ENCODE assay signal across 15 cellular contexts in genomic region chr21:25215698-25216384, GRCh38.
A peak's percentile ranks its signal among the peaks of the same experiment; 100 is the strongest.
DNase-seq lines count a peak whose midpoint lies in the region; ATAC-seq and TF ChIP-seq lines count a peak whose summit lies in the region.
"Had no signal": no experiment of that assay in that cellular context is flagged by ENCODE, and none has a peak within 500 bp of the region (broad histone marks: within the 10 kb centered on the region; RNA-seq: fewer than 3 reads in every experiment).

No MANE protein-coding gene starts in this region.

- H3K9me3 ChIP-seq in MM.1S (replicated peaks; ENCODE audit: insufficient read depth, low read length), result no peaks in the 10 kb centered on the region; the same call in 1 of the 2 replicates
- H3K9me3 ChIP-seq in neuronal stem cell (replicated peaks in 1 of 2; ENCODE audit: control insufficient read depth in 2 of 2, insufficient read depth in 1 of 2, low read depth in 1 of 2, low read length in 2 of 2), result no peaks in the 10 kb centered on the region
- H3K9me3 ChIP-seq: body of pancreas had no signal

- no peaks in the 10 kb centered on the region for H4K20me1 ChIP-seq in MM.1S (ENCODE audit: insufficient read depth, low read length)
- H4K20me1 ChIP-seq: BLaER1 had no signal

- H4K91ac ChIP-seq in neuronal stem cell (ENCODE audit: low read depth, low read length, poor library complexity), result no peak overlapping the region

- H3K14ac ChIP-seq in neuronal stem cell (ENCODE audit: low read length), result no peak overlapping the region

- H3K18ac ChIP-seq in neuronal stem cell (ENCODE audit: low read length), result no peak overlapping the region

- peak; percentile 23 for DNase-seq in MM.1S
- DNase-seq in NCI-H524 (lab: John Stamatoyannopoulos, UW), result no peak
- DNase-seq in DMS153 (lab: John Stamatoyannopoulos, UW), result no peak
- no peak for DNase-seq in neuronal stem cell (ENCODE audit: low spot score)
- DNase-seq in NCI-H82 treated with DMSO at 0.1 percent for 48 hours (lab: John Stamatoyannopoulos, UW; ENCODE audit: unreplicated experiment), result no peak
- DNase-seq: activated T-cell treated with anti-CD3 and anti-CD28 coated beads, Interleukin-2, amount 50 U/mL, for 1 hour; body of pancreas; erythroblast; NCI-H1694; stimulated activated CD8-positive, alpha-beta memory T cell treated with anti-CD3 and anti-CD28 coated beads, Interleukin-4, amount 100 ng/mL, for 48 hours had no signal

- H2BK15ac ChIP-seq in neuronal stem cell (ENCODE audit: low read length), result no peak overlapping the region

- no peak overlapping the region for H4K8ac ChIP-seq in neuronal stem cell (ENCODE audit: low read depth, low read length)

- no peak for TF ChIP-seq CTCF in MM.1S (IDR thresholded peaks at IDR 0.05; ENCODE audit: low read length)

- no peaks in the 10 kb centered on the region for H3K27me3 ChIP-seq in MM.1S (replicated peaks; ENCODE audit: insufficient read depth, low read length)
- H3K27me3 ChIP-seq in neuronal stem cell (ENCODE audit: control insufficient read depth in 3 of 3, insufficient read depth in 3 of 3, low read depth in 1 of 3, low read length in 3 of 3), result no peaks in the 10 kb centered on the region
- H3K27me3 ChIP-seq: BLaER1, body of pancreas had no signal

- no peaks in the 10 kb centered on the region for H3F3A ChIP-seq in MM.1S (ENCODE audit: insufficient read depth, low read length)

- no peak overlapping the region for H2BK120ac ChIP-seq in neuronal stem cell (ENCODE audit: low read depth, low read length)

- H3K4me3 ChIP-seq in MM.1S (ENCODE audit: low read length) (no peak overlapping the region), neuronal stem cell (ENCODE audit: low read length in 2 of 2) (no peak overlapping the region)
- H3K4me3 ChIP-seq: BLaER1, body of pancreas, skin epidermis had no signal

- no peak overlapping the region for H2BK5ac ChIP-seq in neuronal stem cell (ENCODE audit: low read length)

- WGBS in neuronal stem cell (ENCODE audit: extremely low coverage in 2 of 2, insufficient read length in 2 of 2, insufficient replicate concordance in 1 of 2), 2 donors, result no CpG with 5 or more reads among the region's 2 CpGs

- H3K4me1 ChIP-seq in MM.1S (ENCODE audit: low read length) (peaks cover 11% of the 10 kb centered on the region; the same call in 1 of the 2 replicates), neuronal stem cell (ENCODE audit: control insufficient read depth in 2 of 2, insufficient read depth in 1 of 2, low read depth in 1 of 2, low read length in 2 of 2) (no peaks in the 10 kb centered on the region)
- H3K4me1 ChIP-seq: BLaER1, body of pancreas had no signal

- H2BK12ac ChIP-seq in neuronal stem cell (ENCODE audit: low read length), result no peak overlapping the region

- no peak overlapping the region for H3K4ac ChIP-seq in neuronal stem cell (ENCODE audit: low read length)

- H3K27ac ChIP-seq in MM.1S (ENCODE audit: low read length) (no peak overlapping the region), neuronal stem cell (replicated peaks; ENCODE audit: low read length) (no peak overlapping the region)
- H3K27ac ChIP-seq: BLaER1, body of pancreas, skin epidermis had no signal

- H3K79me2 ChIP-seq in MM.1S (ENCODE audit: low read length), result no peaks in the 10 kb centered on the region

- no peaks in the 10 kb centered on the region for H3K79me1 ChIP-seq in neuronal stem cell (ENCODE audit: low read depth, low read length)

- ATAC-seq in GM18517 (IDR thresholded peaks at IDR 0.05; ENCODE audit: unreplicated experiment) (peak; percentile 97), GM21381 (IDR thresholded peaks at IDR 0.05; ENCODE audit: unreplicated experiment) (peak; percentile 98), HG02981 (IDR thresholded peaks at IDR 0.05; ENCODE audit: unreplicated experiment) (peak; percentile 97)
- ATAC-seq: body of pancreas had no signal

- H3K4me2 ChIP-seq in MM.1S (ENCODE audit: low read depth, low read length) (no peak overlapping the region), neuronal stem cell (ENCODE audit: insufficient read depth, low read length, poor library complexity, severe bottlenecking) (no peak overlapping the region)
- H3K4me2 ChIP-seq: BLaER1 had no signal

- H3K23ac ChIP-seq in neuronal stem cell (ENCODE audit: low read depth, low read length, poor library complexity), result no peak overlapping the region

- H2AK5ac ChIP-seq in neuronal stem cell (ENCODE audit: low read depth, low read length), result no peak overlapping the region

- H2AFZ ChIP-seq in MM.1S (ENCODE audit: low read length) (no peak overlapping the region), neuronal stem cell (ENCODE audit: low read length) (no peak overlapping the region)

- no peaks in the 10 kb centered on the region for H3K36me3 ChIP-seq in MM.1S (replicated peaks; ENCODE audit: insufficient read depth, low read length)
- no peaks in the 10 kb centered on the region for H3K36me3 ChIP-seq in neuronal stem cell (replicated peaks in 1 of 2; ENCODE audit: control insufficient read depth in 2 of 2, insufficient read depth in 2 of 2, low read length in 2 of 2)
- H3K36me3 ChIP-seq: BLaER1 had no signal

- H3K9ac ChIP-seq in MM.1S (ENCODE audit: low read length) (no peak overlapping the region), neuronal stem cell (ENCODE audit: low read depth, low read length, poor library complexity) (no peak overlapping the region)
- H3K9ac ChIP-seq: BLaER1 had no signal

- no peaks in the 10 kb centered on the region for H3K9me2 ChIP-seq in MM.1S (replicated peaks; ENCODE audit: insufficient read depth, low read length)
